ENCODE assay signal across 5 cellular contexts in genomic region chr16:74394131-74394530, GRCh38. TPM values are rescaled to one million over a fixed set of nuclear protein-coding genes. Genes with fewer than 3 reads are reported as not detected.
"Had no signal": no experiment of that assay in that cellular context is flagged by ENCODE, and none has a peak within 500 bp of the region (broad histone marks: within the 10 kb centered on the region; RNA-seq: fewer than 3 reads in every experiment).

No MANE protein-coding gene starts in this region.

RNA-seq across cellular contexts. Expression of gene NPIPB15, which starts 18.0 kb away (rescaled TPM):
- total RNA-seq: H4, H7, HT1080 had no signal

RNA-seq across cellular contexts. Expression of gene CLEC18B, which starts 27.1 kb away (rescaled TPM):
- total RNA-seq: HT1080 had no signal
- polyA plus RNA-seq: GM23248, IgD-negative memory B cell had no signal
